In genomic region chr14:102865916-102866315, GRCh38 we compare ENCODE assay signal across 5 cellular contexts. TPM values are rescaled to one million over a fixed set of nuclear protein-coding genes. Genes with fewer than 3 reads are reported as not detected.
"Had no signal": no experiment of that assay in that cellular context is flagged by ENCODE, and none has a peak within 500 bp of the region (broad histone marks: within the 10 kb centered on the region; RNA-seq: fewer than 3 reads in every experiment).

No MANE protein-coding gene starts in this region.

RNA-seq across cellular contexts. Expression of gene AMN, which starts 56.5 kb away (rescaled TPM):
- total RNA-seq: LHCN-M2, MCF 10A, RPMI7951, SJCRH30, SK-MEL-5 had no signal
